In genomic region chr2:39649491-39649890, GRCh38 we compare ENCODE assay signal across 21 cellular contexts. TPM values are rescaled to one million over a fixed set of nuclear protein-coding genes. Genes with fewer than 3 reads are reported as not detected.
"Had no signal": no experiment of that assay in that cellular context is flagged by ENCODE, and none has a peak within 500 bp of the region (broad histone marks: within the 10 kb centered on the region; RNA-seq: fewer than 3 reads in every experiment).

No MANE protein-coding gene starts in this region.

- H3K4me3 ChIP-seq: esophagus squamous epithelium, prostate gland, right lobe of liver, suprapubic skin, tibial artery, upper lobe of right lung, vagina had no signal

- FAIRE-seq: kidney had no signal

- H3K4me1 ChIP-seq: esophagus squamous epithelium, foreskin keratinocyte, parathyroid adenoma, prostate gland, suprapubic skin, tibial artery, upper lobe of right lung, vagina had no signal

- H3K27ac Mint-ChIP-seq: dendritic cell treated with granulocyte-macrophage colony-stimulating factor and Interleukin-4, amounts not matched to agents 40 ng/mL and 50 ng/mL, for 4 days; naive thymus-derived CD4-positive, alpha-beta T cell; nephron progenitor cell; stimulated activated effector memory CD8-positive, alpha-beta T cell treated with anti-CD3 and anti-CD28 coated beads, Interleukin-12 subunit alpha, Interleukin-12 subunit beta, amount 100 ng/mL, for 72 hours had no signal

- ATAC-seq: foreskin keratinocyte; left lobe of liver; naive thymus-derived CD4-positive, alpha-beta T cell; right lobe of liver; stimulated activated effector memory CD8-positive, alpha-beta T cell treated with anti-CD3 and anti-CD28 coated beads, Interleukin-12 subunit alpha, Interleukin-12 subunit beta, amount 100 ng/mL, for 72 hours; upper lobe of right lung had no signal

- H3K79me2 ChIP-seq: parathyroid adenoma had no signal

- H3K36me3 ChIP-seq: esophagus squamous epithelium, prostate gland, right lobe of liver, suprapubic skin, tibial artery, upper lobe of right lung, vagina had no signal

- H3K27me3 ChIP-seq: esophagus squamous epithelium, right lobe of liver, suprapubic skin, tibial artery, upper lobe of right lung, vagina had no signal

- H2AFZ ChIP-seq: parathyroid adenoma had no signal

- H3K36me3 Mint-ChIP-seq: stimulated activated effector memory CD8-positive, alpha-beta T cell treated with anti-CD3 and anti-CD28 coated beads, Interleukin-12 subunit alpha, Interleukin-12 subunit beta, amount 100 ng/mL, for 72 hours had no signal

- H3K27ac ChIP-seq: esophagus squamous epithelium, foreskin keratinocyte, parathyroid adenoma, prostate gland, right lobe of liver, suprapubic skin, tibial artery, upper lobe of right lung, vagina had no signal

- DNase-seq: esophagus squamous epithelium; foreskin keratinocyte; kidney; mammary epithelial cell; naive thymus-derived CD4-positive, alpha-beta T cell; nephron progenitor cell; retina; right lobe of liver; stimulated activated CD4-positive, alpha-beta T cell treated with anti-CD3 and anti-CD28 coated beads, Interleukin-4, amount 100 ng/mL, for 1 hour; stimulated activated CD8-positive, alpha-beta memory T cell treated with anti-CD3 and anti-CD28 coated beads, Interleukin-4, amount 100 ng/mL, for 48 hours; stimulated activated naive CD8-positive, alpha-beta T cell treated with anti-CD3 and anti-CD28 coated beads, Interleukin-15, Interleukin-2, amounts not matched to agents 100 U/mL and 50 U/mL, for 24 hours; tibial artery; upper lobe of right lung had no signal

- H3K4me1 Mint-ChIP-seq: naive thymus-derived CD4-positive, alpha-beta T cell; stimulated activated effector memory CD8-positive, alpha-beta T cell treated with anti-CD3 and anti-CD28 coated beads, Interleukin-12 subunit alpha, Interleukin-12 subunit beta, amount 100 ng/mL, for 72 hours had no signal

- H3K4me3 Mint-ChIP-seq: dendritic cell treated with granulocyte-macrophage colony-stimulating factor and Interleukin-4, amounts not matched to agents 40 ng/mL and 50 ng/mL, for 4 days; naive thymus-derived CD4-positive, alpha-beta T cell; nephron progenitor cell; stimulated activated effector memory CD8-positive, alpha-beta T cell treated with anti-CD3 and anti-CD28 coated beads, Interleukin-12 subunit alpha, Interleukin-12 subunit beta, amount 100 ng/mL, for 72 hours had no signal

- H3K27me3 Mint-ChIP-seq: dendritic cell treated with granulocyte-macrophage colony-stimulating factor and Interleukin-4, amounts not matched to agents 40 ng/mL and 50 ng/mL, for 4 days had no signal

RNA-seq across cellular contexts. Expression of gene TMEM178A, which starts 16.2 kb away (rescaled TPM):
- total RNA-seq: foreskin keratinocyte, mononuclear cell had no signal
- polyA plus RNA-seq: naive thymus-derived CD4-positive, alpha-beta T cell had no signal
